ENCODE assay signal across 11 cellular contexts in the genomic region with DNA sequence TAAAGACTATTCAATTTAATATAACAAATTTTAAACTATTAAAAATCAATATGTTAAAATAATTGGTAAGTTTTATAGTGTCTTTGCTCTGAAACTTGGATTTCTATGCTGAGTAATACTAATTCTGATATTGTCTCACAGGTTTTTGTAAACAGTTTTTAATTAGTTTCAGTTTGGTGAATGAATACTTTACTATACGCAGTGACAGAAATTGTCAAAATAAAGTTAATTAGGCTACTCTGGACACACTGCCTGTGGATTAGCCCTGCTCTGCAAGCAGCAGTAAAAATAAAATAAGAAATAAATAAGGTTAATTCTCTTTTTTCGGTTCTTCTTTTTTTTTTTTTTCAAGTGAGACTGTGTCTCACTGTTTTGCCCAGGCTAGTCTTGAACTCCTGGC.
"Had no signal": no experiment of that assay in that cellular context is flagged by ENCODE, and none has a peak within 500 bp of the region (broad histone marks: within the 10 kb centered on the region; RNA-seq: fewer than 3 reads in every experiment).

No MANE protein-coding gene starts in this region.

- H3K4me2 ChIP-seq: GM23338 had no signal

- H3K4me1 ChIP-seq: HAP-1 had no signal

- H3K27ac ChIP-seq: GM23248 had no signal

- H3K9me3 ChIP-seq: HAP-1 had no signal

- H3K4me3 Mint-ChIP-seq: GM23338, H9, HFFc6 had no signal

- H3K4me3 ChIP-seq: GM23248, GM23338, HAP-1 had no signal

- H3K4me1 Mint-ChIP-seq: GM23338, H9 had no signal

- H3K9ac ChIP-seq: GM23248 had no signal

- DNase-seq: GM23248, GOT3, H7, H9, HCEC 1CT, HFFc6 had no signal

- FAIRE-seq: H1, H54 had no signal

- H3K27ac Mint-ChIP-seq: GM23338, H9, HFFc6 had no signal

- ATAC-seq: GM23338, HCT116 had no signal

- H3K9me3 Mint-ChIP-seq: GM23338, H9 had no signal

- H2AFZ ChIP-seq: GM23248, GM23338 had no signal
